9 cellular contexts compared by ENCODE assay signal in genomic region chr7:4849390-4849789, GRCh38. TPM values are rescaled to one million over a fixed set of nuclear protein-coding genes. Genes with fewer than 3 reads are reported as not detected.
DNase-seq lines count a peak whose midpoint lies in the region; ATAC-seq and TF ChIP-seq lines count a peak whose summit lies in the region.
"Had no signal": no experiment of that assay in that cellular context is flagged by ENCODE, and none has a peak within 500 bp of the region (broad histone marks: within the 10 kb centered on the region; RNA-seq: fewer than 3 reads in every experiment).

No MANE protein-coding gene starts in this region.

- H3K4me1 ChIP-seq in adipocyte (ENCODE audit: control insufficient read depth, insufficient read depth, low read length), result no peaks in the 10 kb centered on the region
- H3K4me1 ChIP-seq in liver (ENCODE audit: control insufficient read depth in 4 of 4, insufficient read depth in 4 of 4, low read length in 3 of 4), result no peaks in the 10 kb centered on the region

- 37% methylated on average over 4 of the region's 4 CpGs for WGBS in liver

- peak; percentile 52 to 61 for TF ChIP-seq RAD21 in liver (IDR thresholded peaks at IDR 0.05)

- H3K27ac ChIP-seq in liver (ENCODE audit: low read depth in 1 of 2, low read length in 2 of 2), result no peak overlapping the region

- peak; percentile 22 for TF ChIP-seq CTCF in liver (IDR thresholded peaks at IDR 0.05; ENCODE audit: low read depth, low read length, missing input control)

- ATAC-seq in GM21529 (IDR thresholded peaks at IDR 0.05; ENCODE audit: unreplicated experiment) (no peak), HG02798 (IDR thresholded peaks at IDR 0.05; ENCODE audit: poor library complexity, unreplicated experiment) (no peak)

- H3K9ac ChIP-seq in adipocyte (ENCODE audit: low read length), result no peak overlapping the region
- no peak overlapping the region for H3K9ac ChIP-seq in liver (ENCODE audit: low read depth in 1 of 2, low read length in 2 of 2)

- H3K4me3 ChIP-seq in adipocyte (ENCODE audit: low read length) (no peak overlapping the region), liver (ENCODE audit: low read depth in 1 of 3, low read length in 3 of 3) (no peak overlapping the region)

- no peaks in the 10 kb centered on the region for H3K36me3 ChIP-seq in adipocyte (ENCODE audit: control insufficient read depth, insufficient read depth, low read length, severe bottlenecking)
- H3K36me3 ChIP-seq in liver (ENCODE audit: control insufficient read depth in 4 of 4, insufficient read depth in 3 of 4, low read depth in 1 of 4, low read length in 3 of 4), result no peaks in the 10 kb centered on the region

- peak; percentile 25 for DNase-seq in activated CD4-positive, alpha-beta T cell treated with anti-CD3 and anti-CD28 coated beads for 48 hours
- no peak for DNase-seq in activated CD4-positive, alpha-beta T cell treated with anti-CD3 and anti-CD28 coated beads for 4 hours
- peak; percentile 94 for DNase-seq in NCI-H146 treated with DMSO at 0.1 percent for 48 hours (lab: John Stamatoyannopoulos, UW; ENCODE audit: unreplicated experiment)
- DNase-seq in adipocyte (ENCODE audit: low read depth), result peak; percentile 46
- no peak for DNase-seq in GM19240 (ENCODE audit: insufficient read length, low spot score)

- peaks cover 11% of the 10 kb centered on the region for H3K9me3 ChIP-seq in adipocyte (ENCODE audit: control insufficient read depth, low read length)
- no peaks in the 10 kb centered on the region for H3K9me3 ChIP-seq in liver (ENCODE audit: control insufficient read depth in 4 of 4, low read length in 3 of 4)

- H3K27me3 ChIP-seq in adipocyte (replicated peaks; ENCODE audit: control insufficient read depth, insufficient read depth, low read length) (no peaks in the 10 kb centered on the region), liver (ENCODE audit: control insufficient read depth in 4 of 4, insufficient read depth in 4 of 4, low read length in 3 of 4) (no peaks in the 10 kb centered on the region)

TF ChIP-seq in liver, 16 proteins besides CTCF, POLR2A, EP300 and RAD21:
- no peak for TF ChIP-seq EGR1 (IDR thresholded peaks at IDR 0.05; ENCODE audit: low read depth in 2 of 2)
- no peak for TF ChIP-seq GABPA (IDR thresholded peaks at IDR 0.05 in 1 of 2, conservative IDR thresholded peaks at IDR 0.05 in 1 of 2)
- no peak for TF ChIP-seq JUND (IDR thresholded peaks at IDR 0.05)
- no peak for TF ChIP-seq SP1 (IDR thresholded peaks at IDR 0.05)
- no peak for TF ChIP-seq FOXA1 (IDR thresholded peaks at IDR 0.05)
- no peak for TF ChIP-seq HNF4A (conservative IDR thresholded peaks at IDR 0.05)
- no peak for TF ChIP-seq REST (IDR thresholded peaks at IDR 0.05)
- no peak for TF ChIP-seq NR2F2 (IDR thresholded peaks at IDR 0.05)
- TF ChIP-seq ZBTB33 (IDR thresholded peaks at IDR 0.05), result no peak
- TF ChIP-seq RXRA (IDR thresholded peaks at IDR 0.05), result no peak

RNA-seq across cellular contexts. Expression of gene PAPOLB, which starts 12.4 kb away (rescaled TPM):
- under 1 TPM; 0.05 to 0.08 TPM for total RNA-seq in liver
- polyA plus RNA-seq in liver, result not detected
- total RNA-seq: activated CD8-positive, alpha-beta memory T cell treated with anti-CD3 and anti-CD28 coated beads for 36 hours had no signal

RNA-seq across cellular contexts. Expression of gene RADIL, which starts 34.1 kb away (rescaled TPM):
- under 1 TPM; 0.14 to 0.25 TPM for total RNA-seq in liver
- polyA plus RNA-seq in liver, result under 1 TPM in 1 of 2 donors, not detected in 1; 0.21 TPM

Comparison
In these comparisons a context has a peak if more than half of its experiments do, and no peak if none do; other contexts are left out.
1. DNase-seq: peak in activated CD4-positive, alpha-beta T cell treated with anti-CD3 and anti-CD28 coated beads for 48 hours (single experiment), NCI-H146 treated with DMSO at 0.1 percent for 48 hours (single experiment) and adipocyte (single experiment); none in activated CD4-positive, alpha-beta T cell treated with anti-CD3 and anti-CD28 coated beads for 4 hours (0 of 2) and GM19240 (single experiment).